Comparison of ENCODE assay signal across 27 cellular contexts in the genomic region with DNA sequence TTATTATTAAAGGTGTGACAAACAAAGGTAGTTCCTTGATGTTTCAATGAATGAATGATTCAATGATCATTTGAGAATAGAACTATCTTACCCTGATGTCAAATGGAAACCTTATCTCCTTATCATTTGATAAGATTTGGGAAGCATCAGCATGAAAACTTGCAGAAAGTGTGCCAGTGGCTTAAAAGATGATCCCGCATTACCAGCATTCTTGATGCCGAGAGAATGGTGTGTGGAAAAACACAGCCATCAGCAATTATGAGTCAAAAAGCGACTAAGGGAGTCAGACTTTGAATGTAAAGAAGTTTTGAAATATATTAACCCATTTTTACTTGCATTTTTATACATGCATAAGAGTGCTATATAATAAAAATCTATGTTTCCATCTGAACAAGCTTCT.
A peak's percentile ranks its signal among the peaks of the same experiment; 100 is the strongest.
DNase-seq lines count a peak whose midpoint lies in the region; ATAC-seq, FAIRE-seq and TF ChIP-seq lines count a peak whose summit lies in the region.
"Had no signal": no experiment of that assay in that cellular context is flagged by ENCODE, and none has a peak within 500 bp of the region (broad histone marks: within the 10 kb centered on the region; RNA-seq: fewer than 3 reads in every experiment).

No MANE protein-coding gene starts in this region.

- no peaks in the 10 kb centered on the region for H4K20me1 ChIP-seq in hepatocyte (ENCODE audit: insufficient read depth, poor library complexity, severe bottlenecking)
- H4K20me1 ChIP-seq: BLaER1 had no signal

- no peak overlapping the region for H2BK5ac ChIP-seq in mesendoderm (ENCODE audit: low read length)
- H2BK5ac ChIP-seq in trophoblast cell (ENCODE audit: low read depth, low read length, poor library complexity) = no peak overlapping the region

- H3K4ac ChIP-seq in mesendoderm (ENCODE audit: low read depth, low read length) = no peak overlapping the region
- H3K4ac ChIP-seq in trophoblast cell (ENCODE audit: low read depth, low read length) = no peak overlapping the region

- H3K79me2 ChIP-seq in mesendoderm (ENCODE audit: control insufficient read depth, insufficient read depth, low read length) (no peaks in the 10 kb centered on the region), trophoblast cell (ENCODE audit: control insufficient read depth, insufficient read depth, low read length, poor library complexity) (no peaks in the 10 kb centered on the region), hepatocyte (no peaks in the 10 kb centered on the region)

- ATAC-seq in A549 = no peak
- no peak for ATAC-seq in GM19397 (IDR thresholded peaks at IDR 0.05; ENCODE audit: unreplicated experiment)
- ATAC-seq: GM12878 had no signal

- no peak for TF ChIP-seq CTCF in A549 (IDR thresholded peaks at IDR 0.05)
- TF ChIP-seq CTCF in hepatocyte (IDR thresholded peaks at IDR 0.05; ENCODE audit: poor library complexity) = no peak

- no peak overlapping the region for H3K18ac ChIP-seq in mesendoderm (ENCODE audit: low read length)
- H3K18ac ChIP-seq in trophoblast cell (ENCODE audit: low read length) = no peak overlapping the region

- H3K9ac ChIP-seq in SK-N-MC (ENCODE audit: insufficient read length) (no peak overlapping the region), mesendoderm (ENCODE audit: low read length) (no peak overlapping the region), trophoblast cell (ENCODE audit: low read length) (no peak overlapping the region)
- H3K9ac ChIP-seq: BLaER1 had no signal

- H3K27me3 ChIP-seq in mesendoderm (ENCODE audit: insufficient read depth, low read length, poor library complexity) (no peaks in the 10 kb centered on the region), trophoblast cell (ENCODE audit: insufficient read depth, low read length) (no peaks in the 10 kb centered on the region), hepatocyte (no peaks in the 10 kb centered on the region)
- H3K27me3 ChIP-seq: BE2C, BLaER1 had no signal

- no peak overlapping the region for H3K56ac ChIP-seq in mesendoderm (ENCODE audit: low read length)

- H2AK5ac ChIP-seq in mesendoderm (ENCODE audit: low read length) (no peak overlapping the region), trophoblast cell (ENCODE audit: low read length) (no peak overlapping the region)

- POLR2A ChIA-PET in A549 (lab: Yijun Ruan, JAX) = no interaction called here

- CTCF ChIA-PET in A549 (lab: Yijun Ruan, JAX) = no interaction called here

- DNase-seq in A549 (ENCODE audit: low read depth in 1 of 2, low spot score in 1 of 2) (no peak), SK-N-MC (ENCODE audit: low read depth, low spot score) (no peak), mesendoderm (peak; percentile 42), trophoblast cell (peak; percentile 53 to 83), NCI-H1436 treated with DMSO at 0.1 percent for 48 hours (lab: John Stamatoyannopoulos, UW) (no peak), glomerular visceral epithelial cell (ENCODE audit: extremely low spot score) (no peak), hepatocyte (ENCODE audit: low spot score) (no peak)
- DNase-seq: ACHN; BE2C; C1 segment of cervical spinal cord; CD4-positive, alpha-beta memory T cell; CD4-positive, CD25-positive, alpha-beta regulatory T cell; CD8-positive, alpha-beta memory T cell; COR-L47; DMS 273 treated with DMSO at 0.1 percent for 48 hours; DMS153; DMS53; DMS79; DND-41; EL; GDM1 had no signal

- FAIRE-seq in A549 (lab: Jason Lieb, UNC) = no peak
- FAIRE-seq: GM12878, GM12892, GM19239 had no signal

- H2BK120ac ChIP-seq in mesendoderm (ENCODE audit: low read depth, low read length) (no peak overlapping the region), trophoblast cell (ENCODE audit: insufficient read depth, low read length, poor library complexity) (no peak overlapping the region)

- no peak overlapping the region for H3K4me3 ChIP-seq in A549
- H3K4me3 ChIP-seq in SK-N-MC = no peak overlapping the region
- H3K4me3 ChIP-seq in mesendoderm (ENCODE audit: low read length) = no peak overlapping the region
- no peak overlapping the region for H3K4me3 ChIP-seq in trophoblast cell (ENCODE audit: low read depth, low read length)
- no peak overlapping the region for H3K4me3 ChIP-seq in hepatocyte
- H3K4me3 ChIP-seq: BLaER1, GM12878 had no signal

- H3K4me1 ChIP-seq in A549 (peaks cover 16% of the 10 kb centered on the region; the same call in 2 of the 3 replicates), mesendoderm (ENCODE audit: control insufficient read depth, low read depth, low read length) (peaks cover 3% of the 10 kb centered on the region), trophoblast cell (ENCODE audit: control insufficient read depth in 1 of 2, insufficient read depth in 2 of 2, low read length in 2 of 2) (no peaks in the 10 kb centered on the region), hepatocyte (ENCODE audit: insufficient read depth) (peaks cover 10% of the 10 kb centered on the region)
- H3K4me1 ChIP-seq: BE2C had no signal

- TF ChIP-seq EP300 in A549 (IDR thresholded peaks at IDR 0.05) = no peak

- no peak overlapping the region for H2BK12ac ChIP-seq in trophoblast cell (ENCODE audit: low read length)

- no peak overlapping the region for H2AFZ ChIP-seq in trophoblast cell (ENCODE audit: insufficient read depth, low read length, poor library complexity)
- H2AFZ ChIP-seq in hepatocyte = no peak overlapping the region

- peaks cover 15% of the 10 kb centered on the region; the same call in 2 of the 3 replicates for H3K9me3 ChIP-seq in A549
- H3K9me3 ChIP-seq in SK-N-MC (ENCODE audit: low read depth, low read length) = 0 out of 2 replicates have a peak, but pooled peaks cover 4% of the 10 kb centered on the region
- H3K9me3 ChIP-seq in trophoblast cell (ENCODE audit: insufficient read depth, low read depth, low read length) = peaks cover 8% of the 10 kb centered on the region
- no peaks in the 10 kb centered on the region for H3K9me3 ChIP-seq in hepatocyte (ENCODE audit: low read depth)
- H3K9me3 ChIP-seq: BE2C had no signal

- H2BK15ac ChIP-seq in mesendoderm (replicated peaks; ENCODE audit: low read depth) = no peak overlapping the region

- H3K4me2 ChIP-seq in A549 (no peak overlapping the region), mesendoderm (ENCODE audit: low read length) (no peak overlapping the region), trophoblast cell (ENCODE audit: low read length) (no peak overlapping the region), hepatocyte (no peak overlapping the region)
- H3K4me2 ChIP-seq: BLaER1 had no signal

- no peak overlapping the region for H3K14ac ChIP-seq in trophoblast cell (ENCODE audit: low read length)

- TF ChIP-seq POLR2A in A549 (IDR thresholded peaks at IDR 0.05; ENCODE audit: low read length) = no peak

- H3K27ac ChIP-seq in A549 (no peak overlapping the region), SK-N-MC (0 out of 2 replicates have a peak overlapping the region, but pooled peaks have one; percentile 86), mesendoderm (ENCODE audit: low read depth, low read length) (no peak overlapping the region), trophoblast cell (ENCODE audit: low read depth, low read length) (no peak overlapping the region), hepatocyte (no peak overlapping the region)
- H3K27ac ChIP-seq: 22Rv1, BLaER1 had no signal

- H3K23ac ChIP-seq in mesendoderm (ENCODE audit: low read length) = no peak overlapping the region
- no peak overlapping the region for H3K23ac ChIP-seq in trophoblast cell (ENCODE audit: low read length)

- H3K36me3 ChIP-seq in SK-N-MC (ENCODE audit: insufficient read depth, low read length) (no peaks in the 10 kb centered on the region), mesendoderm (ENCODE audit: control insufficient read depth, insufficient read depth, low read length) (no peaks in the 10 kb centered on the region), trophoblast cell (ENCODE audit: control insufficient read depth in 1 of 2, insufficient read depth in 2 of 2, low read length in 2 of 2) (no peaks in the 10 kb centered on the region), hepatocyte (replicated peaks; ENCODE audit: insufficient read depth, low read depth) (no peaks in the 10 kb centered on the region)
- H3K36me3 ChIP-seq: BE2C, BLaER1 had no signal

- H4K91ac ChIP-seq in trophoblast cell (ENCODE audit: low read depth, low read length) = no peak overlapping the region

- no peak overlapping the region for H4K12ac ChIP-seq in trophoblast cell (ENCODE audit: low read depth, low read length)

- H4K5ac ChIP-seq in mesendoderm (ENCODE audit: low read length) = no peak overlapping the region

- 91% methylated on average over 3 of the region's 3 CpGs for WGBS in A549 (ENCODE audit: missing lambda C conversion rate)
- no CpG with 5 or more reads among the region's 3 CpGs for WGBS in mesendoderm (ENCODE audit: extremely low coverage, insufficient coverage, low lambda C conversion rate)
- no CpG with 5 or more reads among the region's 3 CpGs for WGBS in trophoblast cell (ENCODE audit: extremely low coverage, insufficient coverage, insufficient read length)
- WGBS in hepatocyte (ENCODE audit: low lambda C conversion rate, missing lambda C conversion rate) = 64% methylated on average over 3 of the region's 3 CpGs

- H3K79me1 ChIP-seq in mesendoderm (ENCODE audit: low read length) (no peaks in the 10 kb centered on the region), trophoblast cell (ENCODE audit: low read length) (no peaks in the 10 kb centered on the region)

- no peaks in the 10 kb centered on the region for H3K9me2 ChIP-seq in hepatocyte (replicated peaks; ENCODE audit: insufficient read depth)

- TF ChIP-seq RAD21 in A549 (conservative IDR thresholded peaks at IDR 0.05 in 1 of 2, IDR thresholded peaks at IDR 0.05 in 1 of 2) = no peak

- H4K8ac ChIP-seq in mesendoderm (ENCODE audit: low read depth, low read length) (no peak overlapping the region), trophoblast cell (ENCODE audit: low read depth, low read length) (no peak overlapping the region)

TF ChIP-seq in A549, 52 proteins besides CTCF, POLR2A, EP300 and RAD21:
- TF ChIP-seq MAFK (IDR thresholded peaks at IDR 0.05; ENCODE audit: partially characterized antibody) = peak; percentile 20
- TF ChIP-seq, protein P1, sequence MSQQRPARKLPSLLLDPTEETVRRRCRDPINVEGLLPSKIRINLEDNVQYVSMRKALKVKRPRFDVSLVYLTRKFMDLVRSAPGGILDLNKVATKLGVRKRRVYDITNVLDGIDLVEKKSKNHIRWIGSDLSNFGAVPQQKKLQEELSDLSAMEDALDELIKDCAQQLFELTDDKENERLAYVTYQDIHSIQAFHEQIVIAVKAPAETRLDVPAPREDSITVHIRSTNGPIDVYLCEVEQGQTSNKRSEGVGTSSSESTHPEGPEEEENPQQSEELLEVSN (IDR thresholded peaks at IDR 0.05; ENCODE audit: borderline replicate concordance, low read depth) = no peak
- no peak for TF ChIP-seq CBX8 (IDR thresholded peaks at IDR 0.05)

Comparison
In these comparisons a context has a peak if more than half of its experiments do, and no peak if none do; other contexts are left out.
1. DNase-seq: peak in mesendoderm (single experiment) and trophoblast cell (2 of 2); none in A549 (0 of 2), SK-N-MC (single experiment), NCI-H1436 treated with DMSO at 0.1 percent for 48 hours (single experiment), glomerular visceral epithelial cell (single experiment) and hepatocyte (single experiment).